1 cellular context compared by ENCODE assay signal in genomic region chr3:119643094-119643493, GRCh38.
TF ChIP-seq lines count a peak whose summit lies in the region.

No MANE protein-coding gene starts in this region.

TF ChIP-seq in HCT116, 20 proteins besides CTCF, POLR2A, EP300 and RAD21 (continued from another document):
- TF ChIP-seq ZBTB33 (IDR thresholded peaks at IDR 0.05; ENCODE audit: extremely low read depth, insufficient replicate concordance, low read length) (no peak), ZFX (IDR thresholded peaks at IDR 0.05) (no peak), EZH2phosphoT487 (IDR thresholded peaks at IDR 0.05; ENCODE audit: borderline replicate concordance) (no peak), CEBPB (IDR thresholded peaks at IDR 0.05; ENCODE audit: low read depth) (no peak), SRF (IDR thresholded peaks at IDR 0.05; ENCODE audit: low read depth) (no peak), JUND (IDR thresholded peaks at IDR 0.05) (no peak), ELF1 (IDR thresholded peaks at IDR 0.05; ENCODE audit: borderline replicate concordance, low read depth) (no peak), EGR1 (IDR thresholded peaks at IDR 0.05; ENCODE audit: low read depth) (no peak), POLR2AphosphoS5 (IDR thresholded peaks at IDR 0.05; ENCODE audit: low read depth, low read length) (no peak), YY1 (IDR thresholded peaks at IDR 0.05; ENCODE audit: extremely low read depth, insufficient replicate concordance, low read depth, low read length) (no peak), EZH2 (IDR thresholded peaks at IDR 0.05) (no peak), SP1 (IDR thresholded peaks at IDR 0.05; ENCODE audit: low read depth) (no peak), FOSL1 (IDR thresholded peaks at IDR 0.05; ENCODE audit: low read depth) (no peak), ZNF274 (IDR thresholded peaks at IDR 0.05; ENCODE audit: low read depth, low read length) (no peak), CBX3 (IDR thresholded peaks at IDR 0.05; ENCODE audit: low read depth) (no peak)
- TF ChIP-seq, protein P1, sequence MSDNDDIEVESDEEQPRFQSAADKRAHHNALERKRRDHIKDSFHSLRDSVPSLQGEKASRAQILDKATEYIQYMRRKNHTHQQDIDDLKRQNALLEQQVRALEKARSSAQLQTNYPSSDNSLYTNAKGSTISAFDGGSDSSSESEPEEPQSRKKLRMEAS (IDR thresholded peaks at IDR 0.05): no peak
